ENCODE assay signal across 8 cellular contexts in genomic region chr3:49903451-49904424, GRCh38. TPM values are rescaled to one million over a fixed set of nuclear protein-coding genes. Genes with fewer than 3 reads are reported as not detected.
A peak's percentile ranks its signal among the peaks of the same experiment; 100 is the strongest.
DNase-seq lines count a peak whose midpoint lies in the region; ATAC-seq and TF ChIP-seq lines count a peak whose summit lies in the region.

MST1R (minus strand) TSS chr3:49903873; CDS start chr3:49903609, 264 bp downstream.

- H3K9ac ChIP-seq in trophoblast cell (ENCODE audit: low read length): no peak within 1 kb of the TSS

- no peaks in the 10 kb centered on the region for H3K79me2 ChIP-seq in trophoblast cell (ENCODE audit: control insufficient read depth, insufficient read depth, low read length, poor library complexity)

- H3K36me3 ChIP-seq in trophoblast cell (ENCODE audit: control insufficient read depth in 1 of 2, insufficient read depth in 2 of 2, low read length in 2 of 2) (peaks cover 0 to 2% of the 10 kb centered on the region in 2 experiments), upper lobe of left lung (peaks cover 0 to 4% (median 1%) of the 10 kb centered on the region in 4 donors)

- no peak for TF ChIP-seq EP300 in upper lobe of left lung (IDR thresholded peaks at IDR 0.05)

- H4K91ac ChIP-seq in trophoblast cell (ENCODE audit: low read depth, low read length): no peak within 1 kb of the TSS

- no peak within 1 kb of the TSS for H2BK5ac ChIP-seq in trophoblast cell (ENCODE audit: low read depth, low read length, poor library complexity)

- peak; percentile 94 for DNase-seq in COLO668 (lab: John Stamatoyannopoulos, UW; ENCODE audit: unreplicated experiment)
- DNase-seq in NCI-H526 (lab: John Stamatoyannopoulos, UW): peak; percentile 85 to 96
- DNase-seq in activated T-cell treated with anti-CD3 and anti-CD28 coated beads, Interleukin-2, amount 50 U/mL, for 1 hour: peak; percentile 86
- DNase-seq in fibroblast of the aortic adventitia (ENCODE audit: low read depth): no peak
- DNase-seq in trophoblast cell: peak; percentile 74 to 85
- DNase-seq in upper lobe of left lung: peak; percentile 93 to 98
- DNase-seq in NCI-H446 treated with DMSO at 0.1 percent for 48 hours (lab: John Stamatoyannopoulos, UW): no peak

- no peak within 1 kb of the TSS for H2BK120ac ChIP-seq in trophoblast cell (ENCODE audit: insufficient read depth, low read length, poor library complexity)

- H3K79me1 ChIP-seq in trophoblast cell (ENCODE audit: low read length): no peaks in the 10 kb centered on the region

- H3K4me3 ChIP-seq in fibroblast of the aortic adventitia (ENCODE audit: low read depth, low read length) (peak within 1 kb of the TSS; percentile 48), trophoblast cell (ENCODE audit: low read depth, low read length) (no peak within 1 kb of the TSS), upper lobe of left lung (peak within 1 kb of the TSS; percentile 34 to 55 (median 46))

- no peak within 1 kb of the TSS for H2AFZ ChIP-seq in trophoblast cell (ENCODE audit: insufficient read depth, low read length, poor library complexity)

- no CpG with 5 or more reads among the region's 65 CpGs for WGBS in trophoblast cell (ENCODE audit: extremely low coverage, insufficient coverage, insufficient read length)
- WGBS in upper lobe of left lung, 2 donors: 33 to 64% methylated on average over 23 to 41 of the region's 65 CpGs

- peak; percentile 68 for ATAC-seq in GM21723 (IDR thresholded peaks at IDR 0.05; ENCODE audit: unreplicated experiment)
- ATAC-seq in upper lobe of left lung (ENCODE audit: low FRiP score in 2 of 2): peak; percentile 87 to 90

- H3K4me1 ChIP-seq in trophoblast cell (ENCODE audit: control insufficient read depth in 1 of 2, insufficient read depth in 2 of 2, low read length in 2 of 2) (peaks cover 5 to 10% of the 10 kb centered on the region in 2 experiments), upper lobe of left lung (peaks cover 47 to 66% (median 59%) of the 10 kb centered on the region in 4 donors)

- H3K27me3 ChIP-seq in trophoblast cell (ENCODE audit: insufficient read depth, low read length): no peaks in the 10 kb centered on the region
- H3K27me3 ChIP-seq in upper lobe of left lung: no peaks in the 10 kb centered on the region

- H2BK12ac ChIP-seq in trophoblast cell (ENCODE audit: low read length): peak within 1 kb of the TSS; percentile 38

- TF ChIP-seq POLR2A in upper lobe of left lung (IDR thresholded peaks at IDR 0.05): peak in 3 of 4 donors; percentile 54 to 84 (median 58)

- H3K18ac ChIP-seq in trophoblast cell (ENCODE audit: low read length): no peak within 1 kb of the TSS

- no peak within 1 kb of the TSS for H3K4ac ChIP-seq in trophoblast cell (ENCODE audit: low read depth, low read length)

- peak within 1 kb of the TSS; percentile 51 for H3K4me2 ChIP-seq in trophoblast cell (ENCODE audit: low read length)

- peak within 1 kb of the TSS; percentile 15 for H4K8ac ChIP-seq in trophoblast cell (ENCODE audit: low read depth, low read length)

- TF ChIP-seq CTCF in fibroblast of the aortic adventitia (IDR thresholded peaks at IDR 0.05; ENCODE audit: insufficient read depth, low read length) (no peak), upper lobe of left lung (IDR thresholded peaks at IDR 0.05) (peak in 2 of 6 experiments; percentile 8 to 42)

- H3K23ac ChIP-seq in trophoblast cell (ENCODE audit: low read length): no peak within 1 kb of the TSS

- no peak within 1 kb of the TSS for H3K27ac ChIP-seq in trophoblast cell (ENCODE audit: low read depth, low read length)
- H3K27ac ChIP-seq in upper lobe of left lung: peak within 1 kb of the TSS; percentile 66 to 88 (median 84)

- no peak within 1 kb of the TSS for H3K14ac ChIP-seq in trophoblast cell (ENCODE audit: low read length)

- peaks cover 2% of the 10 kb centered on the region for H3K9me3 ChIP-seq in trophoblast cell (ENCODE audit: insufficient read depth, low read depth, low read length)
- H3K9me3 ChIP-seq in upper lobe of left lung: no peaks in the 10 kb centered on the region

- no peak within 1 kb of the TSS for H4K12ac ChIP-seq in trophoblast cell (ENCODE audit: low read depth, low read length)

- no peak within 1 kb of the TSS for H2AK5ac ChIP-seq in trophoblast cell (ENCODE audit: low read length)

RNA-seq across cellular contexts. Expression of gene MST1R, which starts in this region (rescaled TPM):
- total RNA-seq in fibroblast of the aortic adventitia (ENCODE audit: low replicate concordance) (0.81 and 1.3 TPM in 2 replicates), upper lobe of left lung (10 to 100 TPM; 24.5 to 97.4 (median 36.4) TPM)
- 0.29 and 0.37 TPM in 2 replicates for polyA plus RNA-seq in trophoblast cell (2013)

Comparison
In these comparisons a context has a peak if more than half of its experiments do, and no peak if none do; other contexts are left out.
1. RNA of gene MST1R (total RNA-seq): 24.5 to 97.4 TPM in upper lobe of left lung; 0.81 to 1.3 TPM in fibroblast of the aortic adventitia; every median in the first group is over 10 times any median in the second.
2. DNase-seq: peak in COLO668 (single experiment), NCI-H526 (2 of 2), activated T-cell treated with anti-CD3 and anti-CD28 coated beads, Interleukin-2, amount 50 U/mL, for 1 hour (single experiment), trophoblast cell (2 of 2) and upper lobe of left lung (2 of 2); none in fibroblast of the aortic adventitia (single experiment) and NCI-H446 treated with DMSO at 0.1 percent for 48 hours (single experiment).